1 cellular context compared by ENCODE assay signal in the genomic region with DNA sequence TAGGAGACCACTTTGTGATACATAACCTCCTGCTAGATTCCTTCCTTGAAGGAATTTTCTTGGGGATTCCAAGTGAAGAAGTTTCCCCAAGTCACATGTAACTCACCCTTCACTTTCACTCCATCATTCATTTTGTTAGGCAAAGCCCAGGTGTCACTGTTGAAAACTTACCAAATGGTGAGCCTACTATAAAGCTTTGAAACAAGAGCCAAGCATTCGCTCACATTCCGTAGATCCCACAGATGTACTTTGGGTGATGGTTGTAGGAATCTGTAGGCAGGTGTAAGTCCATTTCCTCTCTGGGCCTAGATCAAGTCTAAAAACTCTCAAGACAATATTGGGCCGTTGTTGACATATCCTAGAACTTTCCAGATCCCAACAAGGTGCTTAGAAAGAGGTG.
TF ChIP-seq lines count a peak whose summit lies in the region.

No MANE protein-coding gene starts in this region.

TF ChIP-seq in HCT116, 20 proteins besides CTCF, POLR2A, EP300 and RAD21 (continued from another document):
- TF ChIP-seq, protein P1, sequence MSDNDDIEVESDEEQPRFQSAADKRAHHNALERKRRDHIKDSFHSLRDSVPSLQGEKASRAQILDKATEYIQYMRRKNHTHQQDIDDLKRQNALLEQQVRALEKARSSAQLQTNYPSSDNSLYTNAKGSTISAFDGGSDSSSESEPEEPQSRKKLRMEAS (IDR thresholded peaks at IDR 0.05): no peak
